ENCODE assay signal across 29 cellular contexts in the genomic region with DNA sequence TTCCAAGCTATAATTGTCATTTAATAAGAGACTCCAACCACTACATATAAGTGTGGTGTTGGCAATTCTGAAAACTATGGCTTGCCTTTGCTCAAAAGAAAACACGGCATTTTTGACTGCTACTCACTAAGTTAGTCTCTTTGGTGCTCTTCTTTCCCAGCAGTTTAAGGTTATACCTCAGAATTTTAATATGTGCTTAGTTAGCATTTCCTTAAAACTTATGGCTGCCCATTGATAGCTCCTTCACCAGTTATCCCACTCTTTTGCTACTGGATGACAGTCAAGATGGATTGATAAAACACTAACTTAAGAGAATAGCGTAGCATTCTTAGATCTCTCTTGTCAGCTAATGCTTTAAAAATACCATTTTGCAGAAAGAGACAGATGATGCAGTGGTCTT.
"Had no signal": no experiment of that assay in that cellular context is flagged by ENCODE, and none has a peak within 500 bp of the region (broad histone marks: within the 10 kb centered on the region; RNA-seq: fewer than 3 reads in every experiment).

No MANE protein-coding gene starts in this region.

- H3K27me3 ChIP-seq: adrenal gland, body of pancreas, cardiac muscle cell, colonic mucosa, esophagus squamous epithelium, gastroesophageal sphincter, heart right ventricle had no signal

- H3K9me3 ChIP-seq: adrenal gland, body of pancreas, colonic mucosa, esophagus squamous epithelium, gastroesophageal sphincter, heart right ventricle had no signal

- DNase-seq: activated CD4-positive, alpha-beta memory T cell treated with anti-CD3 and anti-CD28 coated beads for 36 hours; activated CD4-positive, alpha-beta T cell treated with anti-CD3 and anti-CD28 coated beads for 36 hours; activated CD4-positive, alpha-beta T cell treated with anti-CD3 and anti-CD28 coated beads, Interleukin-2, amount 10 ng/mL, durations not matched to agents 24 days and 14 days; activated CD4-positive, CD25-positive, alpha-beta regulatory T cell; activated CD4-positive, CD25-positive, alpha-beta regulatory T cell treated with anti-CD3 and anti-CD28 coated beads, Interleukin-2, amount 50 U/mL, for 72 hours; activated CD8-positive, alpha-beta memory T cell treated with anti-CD3 and anti-CD28 coated beads, Interleukin-2, amount 10 ng/mL, durations not matched to agents 7 days and 5 days; activated CD8-positive, alpha-beta memory T cell treated with anti-CD3 and anti-CD28 coated beads, Interleukin-2, amount 50 U/mL, for 4 hours; activated CD8-positive, alpha-beta T cell treated with anti-CD3 and anti-CD28 coated beads, Interleukin-2, amount 10 ng/mL, durations not matched to agents 7 days and 5 days; activated effector memory CD4-positive, alpha-beta T cell treated with anti-CD3 and anti-CD28 coated beads, Interleukin-2, amount 50 U/mL, for 16 hours; activated naive CD4-positive, alpha-beta T cell treated with anti-CD3 and anti-CD28 coated beads for 36 hours; activated naive CD8-positive, alpha-beta T cell treated with anti-CD3 and anti-CD28 coated beads for 36 hours; activated naive CD8-positive, alpha-beta T cell treated with anti-CD3 and anti-CD28 coated beads, Interleukin-2, amount 50 U/mL, for 24 hours; activated T-cell treated with anti-CD3 and anti-CD28 coated beads, Interleukin-2, amount 50 U/mL, for 4 hours; adrenal gland; amygdala; aorta; body of pancreas; central memory CD4-positive, alpha-beta T cell; cerebellar nuclear complex; colonic mucosa; effector CD8-positive, alpha-beta T cell; esophagus squamous epithelium; foreskin melanocyte; heart right ventricle had no signal

- H3K4me1 ChIP-seq: adrenal gland, body of pancreas, colonic mucosa, esophagus squamous epithelium, gastroesophageal sphincter, heart right ventricle had no signal

- H3K27ac ChIP-seq: adrenal gland, body of pancreas, cardiac muscle cell, colonic mucosa, epithelial cell of prostate, esophagus squamous epithelium, gastroesophageal sphincter, heart right ventricle had no signal

- H3K9me3 Mint-ChIP-seq: activated CD4-positive, alpha-beta memory T cell treated with anti-CD3 and anti-CD28 coated beads for 36 hours; activated CD4-positive, alpha-beta T cell treated with anti-CD3 and anti-CD28 coated beads, Interleukin-2, amount 10 ng/mL, durations not matched to agents 24 days and 14 days; activated naive CD4-positive, alpha-beta T cell treated with anti-CD3 and anti-CD28 coated beads for 36 hours; activated naive CD4-positive, alpha-beta T cell treated with anti-CD3 and anti-CD28 coated beads, Interleukin-2, amount 50 U/mL, for 24 hours; activated naive CD8-positive, alpha-beta T cell treated with anti-CD3 and anti-CD28 coated beads for 36 hours; activated naive CD8-positive, alpha-beta T cell treated with anti-CD3 and anti-CD28 coated beads, Interleukin-2, amount 50 U/mL, for 24 hours; activated T-cell treated with anti-CD3 and anti-CD28 coated beads, Interleukin-2, amount 50 U/mL, for 4 hours; activated T-helper 2 cell treated with anti-CD3 and anti-CD28 coated beads, Interferon-gamma antibody, Interleukin-2, Interleukin-4, amounts not matched to agents 10 μg/mL and 5 μg/mL and 100 μg/mL, durations not matched to agents 14 hours and 24 hours and 36 hours had no signal

- H3K4me3 Mint-ChIP-seq: activated CD4-positive, alpha-beta memory T cell treated with anti-CD3 and anti-CD28 coated beads for 36 hours; activated CD4-positive, alpha-beta T cell treated with anti-CD3 and anti-CD28 coated beads for 36 hours; activated CD4-positive, alpha-beta T cell treated with anti-CD3 and anti-CD28 coated beads, Interleukin-2, amount 10 ng/mL, durations not matched to agents 24 days and 14 days; activated CD8-positive, alpha-beta memory T cell treated with anti-CD3 and anti-CD28 coated beads, Interleukin-2, amount 10 ng/mL, durations not matched to agents 7 days and 5 days; activated CD8-positive, alpha-beta T cell treated with anti-CD3 and anti-CD28 coated beads, Interleukin-2, amount 10 ng/mL, durations not matched to agents 7 days and 5 days; activated naive CD4-positive, alpha-beta T cell treated with anti-CD3 and anti-CD28 coated beads for 36 hours; activated naive CD4-positive, alpha-beta T cell treated with anti-CD3 and anti-CD28 coated beads, Interleukin-2, amount 50 U/mL, for 24 hours; activated naive CD8-positive, alpha-beta T cell treated with anti-CD3 and anti-CD28 coated beads for 36 hours; activated naive CD8-positive, alpha-beta T cell treated with anti-CD3 and anti-CD28 coated beads, Interleukin-2, amount 50 U/mL, for 24 hours; activated T-cell treated with anti-CD3 and anti-CD28 coated beads, Interleukin-2, amount 50 U/mL, for 4 hours had no signal

- H3K27me3 Mint-ChIP-seq: activated CD4-positive, alpha-beta memory T cell treated with anti-CD3 and anti-CD28 coated beads for 36 hours; activated CD4-positive, alpha-beta T cell treated with anti-CD3 and anti-CD28 coated beads for 36 hours; activated CD4-positive, alpha-beta T cell treated with anti-CD3 and anti-CD28 coated beads, Interleukin-2, amount 10 ng/mL, durations not matched to agents 24 days and 14 days; activated CD8-positive, alpha-beta memory T cell treated with anti-CD3 and anti-CD28 coated beads, Interleukin-2, amount 10 ng/mL, durations not matched to agents 7 days and 5 days; activated naive CD4-positive, alpha-beta T cell treated with anti-CD3 and anti-CD28 coated beads, Interleukin-2, amount 50 U/mL, for 24 hours; activated naive CD8-positive, alpha-beta T cell treated with anti-CD3 and anti-CD28 coated beads for 36 hours; activated naive CD8-positive, alpha-beta T cell treated with anti-CD3 and anti-CD28 coated beads, Interleukin-2, amount 50 U/mL, for 24 hours had no signal

- H3K4me1 Mint-ChIP-seq: activated naive CD8-positive, alpha-beta T cell treated with anti-CD3 and anti-CD28 coated beads, Interleukin-2, amount 50 U/mL, for 24 hours had no signal

- H3K27ac Mint-ChIP-seq: activated CD4-positive, alpha-beta memory T cell treated with anti-CD3 and anti-CD28 coated beads for 36 hours; activated CD4-positive, alpha-beta T cell treated with anti-CD3 and anti-CD28 coated beads for 36 hours; activated CD4-positive, alpha-beta T cell treated with anti-CD3 and anti-CD28 coated beads, Interleukin-2, amount 10 ng/mL, durations not matched to agents 24 days and 14 days; activated CD8-positive, alpha-beta memory T cell treated with anti-CD3 and anti-CD28 coated beads, Interleukin-2, amount 10 ng/mL, durations not matched to agents 7 days and 5 days; activated CD8-positive, alpha-beta T cell treated with anti-CD3 and anti-CD28 coated beads, Interleukin-2, amount 10 ng/mL, durations not matched to agents 7 days and 5 days; activated naive CD4-positive, alpha-beta T cell treated with anti-CD3 and anti-CD28 coated beads for 36 hours; activated naive CD4-positive, alpha-beta T cell treated with anti-CD3 and anti-CD28 coated beads, Interleukin-2, amount 50 U/mL, for 24 hours; activated naive CD8-positive, alpha-beta T cell treated with anti-CD3 and anti-CD28 coated beads for 36 hours; activated naive CD8-positive, alpha-beta T cell treated with anti-CD3 and anti-CD28 coated beads, Interleukin-2, amount 50 U/mL, for 24 hours; activated T-helper 2 cell treated with anti-CD3 and anti-CD28 coated beads, Interferon-gamma antibody, Interleukin-2, Interleukin-4, amounts not matched to agents 10 μg/mL and 5 μg/mL and 100 μg/mL, durations not matched to agents 14 hours and 24 hours and 36 hours had no signal

- ATAC-seq: activated CD8-positive, alpha-beta memory T cell treated with anti-CD3 and anti-CD28 coated beads, Interleukin-2, amount 10 ng/mL, durations not matched to agents 7 days and 5 days; activated CD8-positive, alpha-beta T cell treated with anti-CD3 and anti-CD28 coated beads, Interleukin-2, amount 10 ng/mL, durations not matched to agents 7 days and 5 days; body of pancreas; gastroesophageal sphincter; heart right ventricle had no signal

- H3K4me3 ChIP-seq: adrenal gland, body of pancreas, cardiac muscle cell, colonic mucosa, esophagus squamous epithelium, gastroesophageal sphincter, heart right ventricle had no signal
